In genomic region chr3:123732447-123732846, GRCh38 we compare ENCODE assay signal across 13 cellular contexts.
DNase-seq lines count a peak whose midpoint lies in the region; ATAC-seq and TF ChIP-seq lines count a peak whose summit lies in the region.
"Had no signal": no experiment of that assay in that cellular context is flagged by ENCODE, and none has a peak within 500 bp of the region (broad histone marks: within the 10 kb centered on the region; RNA-seq: fewer than 3 reads in every experiment).

No MANE protein-coding gene starts in this region.

- H3K4me2 ChIP-seq in HCT116 (ENCODE audit: low read length): no peak overlapping the region

- no peak for TF ChIP-seq POLR2A in HCT116 (IDR thresholded peaks at IDR 0.05; ENCODE audit: borderline replicate concordance, extremely low read depth, insufficient read depth, insufficient read length)
- TF ChIP-seq POLR2A in thyroid gland (IDR thresholded peaks at IDR 0.05): no peak
- no peak for TF ChIP-seq POLR2A in heart left ventricle (IDR thresholded peaks at IDR 0.05)

- 84 to 85% methylated on average over 3 of the region's 3 CpGs for WGBS in thyroid gland, 2 donors
- WGBS in heart left ventricle, 4 donors: 90 to 94% (median 91%) methylated on average over 3 of the region's 3 CpGs

- H3K27ac ChIP-seq in HCT116 (ENCODE audit: low read depth, low read length) (no peak overlapping the region), SJSA1 (peak overlapping the region; percentile 90), thyroid gland (no peak overlapping the region), heart left ventricle (no peak overlapping the region)

- intact Hi-C loops in HCT116 (cut with micrococcal nuclease): no loop called here
- intact Hi-C loops in thyroid gland (cut with DNase I): no loop called here
- intact Hi-C loops in heart left ventricle (cut with DNase I): no loop called here

- H4K20me1 ChIP-seq in HCT116 (ENCODE audit: insufficient read depth): no peaks in the 10 kb centered on the region

- H3K9me3 ChIP-seq in HCT116 (ENCODE audit: control insufficient read depth in 1 of 2, insufficient read depth in 1 of 2, low read depth in 1 of 2, low read length in 2 of 2): no peaks in the 10 kb centered on the region
- no peaks in the 10 kb centered on the region for H3K9me3 ChIP-seq in SJSA1 (replicated peaks)
- no peaks in the 10 kb centered on the region for H3K9me3 ChIP-seq in thyroid gland
- H3K9me3 ChIP-seq in heart left ventricle: no peaks in the 10 kb centered on the region

- H3K79me2 ChIP-seq in HCT116 (ENCODE audit: insufficient read depth, low read length): no peaks in the 10 kb centered on the region

- no peak overlapping the region for H2AFZ ChIP-seq in HCT116 (ENCODE audit: low read depth, low read length, poor library complexity, severe bottlenecking)

- peak; percentile 42; the same call in 1 of the 2 replicates for ATAC-seq in HCT116
- no peak for ATAC-seq in heart left ventricle
- ATAC-seq: effector memory CD8-positive, alpha-beta T cell had no signal

- TF ChIP-seq RAD21 in HCT116 (IDR thresholded peaks at IDR 0.05; ENCODE audit: low read depth): no peak

- H3K27me3 ChIP-seq in HCT116 (ENCODE audit: insufficient read depth, low read length): no peaks in the 10 kb centered on the region
- H3K27me3 ChIP-seq in SJSA1 (replicated peaks): no peaks in the 10 kb centered on the region
- H3K27me3 ChIP-seq in thyroid gland: no peaks in the 10 kb centered on the region
- no peaks in the 10 kb centered on the region for H3K27me3 ChIP-seq in heart left ventricle

- TF ChIP-seq CTCF in HCT116 (IDR thresholded peaks at IDR 0.05 in 2 of 3, conservative IDR thresholded peaks at IDR 0.05 in 1 of 3; ENCODE audit: borderline replicate concordance in 1 of 3, insufficient read depth in 1 of 3, low read depth in 2 of 3, low read length in 2 of 3): no peak
- no peak for TF ChIP-seq CTCF in GM20000 (IDR thresholded peaks at IDR 0.05; ENCODE audit: extremely low read depth, missing control alignments)
- no peak for TF ChIP-seq CTCF in thyroid gland (IDR thresholded peaks at IDR 0.05)
- TF ChIP-seq CTCF in heart left ventricle (IDR thresholded peaks at IDR 0.05): no peak

- peaks cover 0 to 25% of the 10 kb centered on the region in 2 experiments; a peak in 2 of 4 replicates for H3K4me1 ChIP-seq in HCT116 (ENCODE audit: control insufficient read depth in 1 of 2, insufficient read depth in 2 of 2, low read length in 2 of 2)
- peaks cover 59% of the 10 kb centered on the region for H3K4me1 ChIP-seq in SJSA1 (replicated peaks)
- H3K4me1 ChIP-seq in thyroid gland: no peaks in the 10 kb centered on the region
- H3K4me1 ChIP-seq in heart left ventricle: no peaks in the 10 kb centered on the region

- no TSS peak for BruUV-seq in HCT116 (replicated peaks; lab: Mats Ljungman, UMichigan)

- no peak overlapping the region for H3K9ac ChIP-seq in HCT116 (ENCODE audit: low read length)

- CTCF ChIA-PET in HCT116 (lab: Charles Lee): interaction anchor here (1.0 kb wide), 1 partner anchor 9 kb away, joined by 3 read pairs; no protein-coding TSS in a partner anchor

- POLR2A ChIA-PET in HCT116 (lab: Charles Lee): no interaction called here

- H3K4me3 ChIP-seq in HCT116 (replicated peaks in 1 of 2; ENCODE audit: low read depth in 1 of 2, low read length in 2 of 2) (no peak overlapping the region), SJSA1 (no peak overlapping the region), thyroid gland (replicated peaks in 1 of 3) (no peak overlapping the region), heart left ventricle (no peak overlapping the region)

- H3K36me3 ChIP-seq in HCT116 (ENCODE audit: control insufficient read depth in 1 of 2, insufficient read depth in 2 of 2, low read length in 2 of 2) (no peaks in the 10 kb centered on the region), SJSA1 (peaks cover 3% of the 10 kb centered on the region; the same call in 1 of the 2 replicates), thyroid gland (no peaks in the 10 kb centered on the region), heart left ventricle (no peaks in the 10 kb centered on the region)

- RAD21 ChIA-PET in HCT116 (lab: Charles Lee; ENCODE audit: low non-redundant PET in 1 of 2, low total read pairs in 2 of 2, uncharacterized antibody in 2 of 2, unreplicated experiment in 2 of 2): no interaction called here

- DNase-seq in ACHN: peak; percentile 58
- DNase-seq in HCT116 (ENCODE audit: low read depth, low spot score): no peak
- peak; percentile 91 to 92 for DNase-seq in SJSA1 (ENCODE audit: low read depth in 1 of 2, low spot score in 2 of 2)
- peak; percentile 85 for DNase-seq in glomerular visceral epithelial cell (ENCODE audit: extremely low spot score)
- no peak for DNase-seq in GM20000 (ENCODE audit: low spot score)
- DNase-seq in DMS 273 (lab: John Stamatoyannopoulos, UW; ENCODE audit: unreplicated experiment): no peak
- no peak for DNase-seq in thyroid gland
- DNase-seq in heart left ventricle: no peak
- DNase-seq: activated CD4-positive, alpha-beta T cell treated with anti-CD3 and anti-CD28 coated beads, Interleukin-2, amount 50 U/mL, for 4 hours; effector memory CD8-positive, alpha-beta T cell; H7; NCI-H526 treated with DMSO at 0.1 percent for 48 hours; small intestine had no signal

- in situ Hi-C loops in ACHN (cut with HindIII; ENCODE audit: low pct_ligation_motif_present, low pct_unique_long_range_greater_than_20kb, low sequenced_read_pairs): no loop called here

- H3K9me2 ChIP-seq in HCT116 (ENCODE audit: insufficient read depth): no peaks in the 10 kb centered on the region

TF ChIP-seq in HCT116, 20 proteins besides CTCF, POLR2A, EP300 and RAD21:
- TF ChIP-seq MAX (IDR thresholded peaks at IDR 0.05) (no peak), ZNF274 (IDR thresholded peaks at IDR 0.05; ENCODE audit: low read depth, low read length) (no peak), FOSL1 (IDR thresholded peaks at IDR 0.05; ENCODE audit: low read depth) (no peak), ZFX (IDR thresholded peaks at IDR 0.05) (no peak), ATF3 (IDR thresholded peaks at IDR 0.05) (no peak), JUND (IDR thresholded peaks at IDR 0.05) (no peak), CBX3 (IDR thresholded peaks at IDR 0.05; ENCODE audit: low read depth) (no peak), ELF1 (IDR thresholded peaks at IDR 0.05; ENCODE audit: borderline replicate concordance, low read depth) (no peak), SIN3A (IDR thresholded peaks at IDR 0.05; ENCODE audit: low read depth) (no peak), EZH2phosphoT487 (IDR thresholded peaks at IDR 0.05; ENCODE audit: borderline replicate concordance) (no peak)

Comparison
In these comparisons a context has a peak if more than half of its experiments do, and no peak if none do; other contexts are left out.
1. DNase-seq: peak in ACHN (single experiment), SJSA1 (2 of 2) and glomerular visceral epithelial cell (single experiment); none in HCT116 (single experiment), GM20000 (single experiment), DMS 273 (single experiment), thyroid gland (0 of 2) and heart left ventricle (0 of 5).